8 cellular contexts compared by ENCODE assay signal in the genomic region with DNA sequence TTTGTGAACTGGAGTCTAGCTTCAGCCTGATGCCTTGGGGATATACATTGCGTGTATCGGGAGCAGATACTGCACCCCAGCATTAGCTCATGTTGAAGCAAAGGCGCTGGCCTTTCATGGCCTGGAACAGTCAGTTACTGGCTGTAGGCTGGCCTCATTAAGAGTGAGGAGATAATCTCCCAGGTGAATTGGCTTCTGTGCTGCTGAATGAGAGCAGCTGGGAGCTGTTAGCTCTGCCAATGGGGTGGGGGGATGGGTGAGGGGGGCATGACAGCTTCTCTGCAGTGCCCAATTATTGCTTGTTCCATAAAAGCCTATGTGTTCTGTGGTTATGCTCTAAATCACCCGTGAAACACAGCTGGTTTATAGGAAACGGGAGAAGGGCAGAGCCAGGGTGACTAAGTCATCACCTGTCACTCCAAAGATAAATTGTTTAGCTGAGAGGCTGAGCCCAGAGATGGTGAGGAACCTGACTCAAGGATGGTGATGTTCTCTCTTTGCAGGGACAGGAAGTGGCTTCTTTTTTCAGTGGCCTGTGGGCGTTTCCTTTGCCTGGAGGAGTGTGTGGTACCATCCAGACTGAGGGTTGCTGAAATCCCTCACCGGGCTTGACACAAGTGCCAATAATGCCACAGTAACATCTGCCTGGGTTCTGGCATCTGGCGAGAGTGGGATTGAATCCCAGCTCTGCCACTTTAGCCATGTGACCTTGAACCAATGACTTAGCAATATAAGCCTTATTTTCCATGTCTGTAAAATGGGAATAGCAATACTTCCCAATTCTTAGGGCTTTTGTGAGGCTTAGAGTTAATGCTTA.
DNase-seq lines count a peak whose midpoint lies in the region; ATAC-seq and TF ChIP-seq lines count a peak whose summit lies in the region.

No MANE protein-coding gene starts in this region.

- TF ChIP-seq CTCF in fibroblast of lung (conservative IDR thresholded peaks at IDR 0.05 in 1 of 2, IDR thresholded peaks at IDR 0.05 in 1 of 2; ENCODE audit: low read depth in 1 of 2, low read length in 2 of 2) = no peak

- H3K9me3 ChIP-seq in NT2/D1 (ENCODE audit: insufficient read depth, low read length) = no peaks in the 10 kb centered on the region
- no peaks in the 10 kb centered on the region for H3K9me3 ChIP-seq in fibroblast of lung (ENCODE audit: control insufficient read depth, insufficient read depth, low read depth, low read length)

- no peak overlapping the region for H2AFZ ChIP-seq in fibroblast of lung (ENCODE audit: low read length)

- no peak overlapping the region for H3K4me3 ChIP-seq in NT2/D1 (ENCODE audit: insufficient read length, low read depth)
- no peak overlapping the region for H3K4me3 ChIP-seq in fibroblast of lung (replicated peaks in 1 of 4; ENCODE audit: control extremely low read depth in 1 of 4, insufficient read depth in 1 of 4, low read depth in 3 of 4, low read length in 4 of 4)
- no peak overlapping the region for H3K4me3 ChIP-seq in skeletal muscle cell (ENCODE audit: low read depth, low read length)

- peaks cover 17% of the 10 kb centered on the region for H3K4me1 ChIP-seq in NT2/D1 (ENCODE audit: insufficient read depth, insufficient read length)
- peaks cover 19% of the 10 kb centered on the region for H3K4me1 ChIP-seq in fibroblast of lung (ENCODE audit: control insufficient read depth, extremely low read depth, insufficient read depth, low read length)

- H3K27ac ChIP-seq in fibroblast of lung (ENCODE audit: insufficient read depth, low read length) = peak overlapping the region; percentile 64

- no peaks in the 10 kb centered on the region for H4K20me1 ChIP-seq in fibroblast of lung (ENCODE audit: control insufficient read depth, extremely low read depth, insufficient read depth, low read length)

- ATAC-seq in HG03378 (IDR thresholded peaks at IDR 0.05; ENCODE audit: unreplicated experiment) = peak; percentile 75

- H3K27me3 ChIP-seq in NT2/D1 (ENCODE audit: insufficient read depth, insufficient read length) (no peaks in the 10 kb centered on the region), fibroblast of lung (ENCODE audit: control insufficient read depth, insufficient read depth, low read length) (no peaks in the 10 kb centered on the region)

- no peak overlapping the region for H3K4me2 ChIP-seq in fibroblast of lung (ENCODE audit: extremely low read depth, insufficient read depth, low read length)

- H3K36me3 ChIP-seq in NT2/D1 (ENCODE audit: insufficient read depth, insufficient read length, low read length) (no peaks in the 10 kb centered on the region), fibroblast of lung (ENCODE audit: control insufficient read depth, insufficient read depth, low read length) (no peaks in the 10 kb centered on the region)

- no peaks in the 10 kb centered on the region for H3K79me2 ChIP-seq in fibroblast of lung (ENCODE audit: control insufficient read depth, insufficient read depth, low read length)

- DNase-seq in AG08395 (ENCODE audit: low spot score) = peak; percentile 62
- DNase-seq in GM19238 (ENCODE audit: insufficient read length, low spot score) = peak; percentile 27
- no peak for DNase-seq in NT2/D1 (ENCODE audit: low read depth, low spot score)
- peak; percentile 42 to 43 for DNase-seq in activated CD8-positive, alpha-beta memory T cell treated with anti-CD3 and anti-CD28 coated beads for 1 hour (ENCODE audit: extremely low read depth in 1 of 2, low read depth in 1 of 2)
- DNase-seq in fibroblast of lung (ENCODE audit: low read depth in 2 of 2) = peak; percentile 77 to 93
- peak; percentile 78 for DNase-seq in skeletal muscle cell (ENCODE audit: low read depth)
- DNase-seq in amygdala (lab: John Stamatoyannopoulos, UW) = no peak

- H3K9ac ChIP-seq in NT2/D1 (ENCODE audit: insufficient read length, low read depth) (peak overlapping the region; percentile 42), fibroblast of lung (ENCODE audit: insufficient read depth, low read length) (no peak overlapping the region)

Comparison
In these comparisons a context has a peak if more than half of its experiments do, and no peak if none do; other contexts are left out.
1. DNase-seq: peak in AG08395 (single experiment), GM19238 (single experiment), activated CD8-positive, alpha-beta memory T cell treated with anti-CD3 and anti-CD28 coated beads for 1 hour (2 of 2), fibroblast of lung (2 of 2) and skeletal muscle cell (single experiment); none in NT2/D1 (single experiment) and amygdala (0 of 56).